In the genomic region with DNA sequence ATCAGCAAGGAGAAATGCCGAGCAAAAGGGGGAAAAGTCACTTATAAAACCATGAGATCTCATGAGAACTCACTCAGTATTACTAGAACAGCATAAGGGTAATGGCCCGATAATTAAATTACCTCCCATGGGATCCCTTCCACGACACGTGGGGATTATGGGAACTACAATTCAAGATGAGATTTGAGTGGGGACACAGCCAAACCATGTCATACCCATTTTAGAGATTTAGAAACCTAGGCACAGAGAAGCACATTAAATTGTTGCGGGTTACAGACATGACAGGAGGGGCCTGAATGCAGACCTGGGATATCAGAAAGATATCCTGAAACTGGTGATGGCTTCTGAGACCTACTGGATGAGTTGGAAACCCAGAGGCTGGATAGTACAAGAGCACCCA, we compare ENCODE assay signal across 17 cellular contexts. TPM values are rescaled to one million over a fixed set of nuclear protein-coding genes. Genes with fewer than 3 reads are reported as not detected.
DNase-seq lines count a peak whose midpoint lies in the region; ATAC-seq and TF ChIP-seq lines count a peak whose summit lies in the region.
"Had no signal": no experiment of that assay in that cellular context is flagged by ENCODE, and none has a peak within 500 bp of the region (broad histone marks: within the 10 kb centered on the region; RNA-seq: fewer than 3 reads in every experiment).

No MANE protein-coding gene starts in this region.

- no peaks in the 10 kb centered on the region for H3K9me3 ChIP-seq in CD8-positive, alpha-beta T cell (ENCODE audit: low read length)
- H3K9me3 ChIP-seq in sigmoid colon, result no peaks in the 10 kb centered on the region
- H3K9me3 ChIP-seq: BE2C had no signal

- 90 to 96% methylated on average over 5 of the region's 5 CpGs for WGBS in sigmoid colon, 2 donors

- DNase-seq in CD8-positive, alpha-beta T cell, result no peak
- DNase-seq in sigmoid colon, result no peak
- DNase-seq in NCI-H345 treated with DMSO at 0.1 percent for 48 hours (lab: John Stamatoyannopoulos, UW; ENCODE audit: unreplicated experiment), result no peak
- DNase-seq in NCI-H146 (lab: John Stamatoyannopoulos, UW), result no peak
- no peak for DNase-seq in GM19240 (ENCODE audit: insufficient read length, low spot score)
- DNase-seq in sciatic nerve (ENCODE audit: low spot score), result no peak
- DNase-seq: activated CD8-positive, alpha-beta T cell treated with anti-CD3 and anti-CD28 coated beads for 36 hours; BE2C; DMS 273 treated with DMSO at 0.1 percent for 48 hours; HCEC 1CT; NCI-H1417 treated with DMSO at 0.1 percent for 48 hours; NCI-H446; stimulated activated CD4-positive, alpha-beta T cell treated with anti-CD3 and anti-CD28 coated beads, Interleukin-2, amount 100 ng/mL, for 48 hours had no signal

- no peaks in the 10 kb centered on the region for H3K27me3 Mint-ChIP-seq in CD8-positive, alpha-beta T cell (ENCODE audit: low read depth)
- H3K27me3 Mint-ChIP-seq in IgD-negative memory B cell, result peaks cover 2% of the 10 kb centered on the region
- no peaks in the 10 kb centered on the region for H3K27me3 Mint-ChIP-seq in dendritic cell treated with granulocyte-macrophage colony-stimulating factor and Interleukin-4, amounts not matched to agents 40 ng/mL and 50 ng/mL, for 4 days
- H3K27me3 Mint-ChIP-seq: activated CD8-positive, alpha-beta T cell treated with anti-CD3 and anti-CD28 coated beads for 36 hours had no signal

- peaks cover 8% of the 10 kb centered on the region for H3K36me3 Mint-ChIP-seq in CD8-positive, alpha-beta T cell
- H3K36me3 Mint-ChIP-seq in IgD-negative memory B cell, result peaks cover 7% of the 10 kb centered on the region
- H3K36me3 Mint-ChIP-seq in dendritic cell treated with granulocyte-macrophage colony-stimulating factor and Interleukin-4, amounts not matched to agents 40 ng/mL and 50 ng/mL, for 4 days (ENCODE audit: low read depth), result peaks cover 26% of the 10 kb centered on the region

- TF ChIP-seq CTCF in CD8-positive, alpha-beta T cell (IDR thresholded peaks at IDR 0.05), result no peak
- TF ChIP-seq CTCF in sigmoid colon (IDR thresholded peaks at IDR 0.05), result no peak

- no peak for TF ChIP-seq POLR2A in sigmoid colon (IDR thresholded peaks at IDR 0.05)

- no peaks in the 10 kb centered on the region for H3K9me3 Mint-ChIP-seq in CD8-positive, alpha-beta T cell
- H3K9me3 Mint-ChIP-seq in IgD-negative memory B cell, result no peaks in the 10 kb centered on the region
- peaks cover 9% of the 10 kb centered on the region for H3K9me3 Mint-ChIP-seq in dendritic cell treated with granulocyte-macrophage colony-stimulating factor and Interleukin-4, amounts not matched to agents 40 ng/mL and 50 ng/mL, for 4 days
- H3K9me3 Mint-ChIP-seq: activated CD8-positive, alpha-beta T cell treated with anti-CD3 and anti-CD28 coated beads for 36 hours; activated T-helper 1 cell treated with anti-CD3 and anti-CD28 coated beads, Interleukin-12 subunit alpha, Interleukin-12 subunit beta, Interleukin-2, Interleukin-4 antibody, amounts not matched to agents 30 ng/mL and 10 ng/mL and 1 ng/mL, durations not matched to agents 14 hours and 24 hours and 36 hours; neural crest cell had no signal

- intact Hi-C loops in CD8-positive, alpha-beta T cell (cut with DNase I, micrococcal nuclease), result no loop called here
- intact Hi-C loops in dendritic cell treated with granulocyte-macrophage colony-stimulating factor and Interleukin-4, amounts not matched to agents 40 ng/mL and 50 ng/mL, for 4 days (cut with micrococcal nuclease), result no loop called here
- intact Hi-C loops in sigmoid colon (cut with DNase I) (no loop called here), sciatic nerve (cut with DNase I) (no loop called here)

- no peaks in the 10 kb centered on the region for H3K27me3 ChIP-seq in CD8-positive, alpha-beta T cell (ENCODE audit: insufficient read depth, low read length)
- no peaks in the 10 kb centered on the region for H3K27me3 ChIP-seq in sigmoid colon
- H3K27me3 ChIP-seq: BE2C had no signal

- no peaks in the 10 kb centered on the region for H3K36me3 ChIP-seq in CD8-positive, alpha-beta T cell (ENCODE audit: insufficient read depth, low read length)
- no peaks in the 10 kb centered on the region for H3K36me3 ChIP-seq in sigmoid colon
- H3K36me3 ChIP-seq: BE2C had no signal

- CTCF ChIA-PET in CD8-positive, alpha-beta T cell (lab: Charles Lee), result no interaction called here

- H3K4me3 Mint-ChIP-seq in CD8-positive, alpha-beta T cell, result no peak overlapping the region
- H3K4me3 Mint-ChIP-seq in IgD-negative memory B cell, result peak overlapping the region in 2 of 4 donors; percentile 11 to 72
- H3K4me3 Mint-ChIP-seq in dendritic cell treated with granulocyte-macrophage colony-stimulating factor and Interleukin-4, amounts not matched to agents 40 ng/mL and 50 ng/mL, for 4 days, result no peak overlapping the region
- H3K4me3 Mint-ChIP-seq: activated CD8-positive, alpha-beta T cell treated with anti-CD3 and anti-CD28 coated beads for 36 hours; activated T-helper 1 cell treated with anti-CD3 and anti-CD28 coated beads, Interleukin-12 subunit alpha, Interleukin-12 subunit beta, Interleukin-2, Interleukin-4 antibody, amounts not matched to agents 30 ng/mL and 10 ng/mL and 1 ng/mL, durations not matched to agents 14 hours and 24 hours and 36 hours; neural crest cell had no signal

- H3K27ac ChIP-seq in CD8-positive, alpha-beta T cell (ENCODE audit: low read depth, low read length), result no peak overlapping the region
- peak overlapping the region in 3 of 4 donors; percentile 16 to 71 (median 63) for H3K27ac ChIP-seq in sigmoid colon

- H3K4me1 ChIP-seq in CD8-positive, alpha-beta T cell (ENCODE audit: insufficient read depth, low read length), result peaks cover 19% of the 10 kb centered on the region
- H3K4me1 ChIP-seq in sigmoid colon, result peaks cover 0 to 68% (median 55%) of the 10 kb centered on the region in 4 donors

- H3K27ac Mint-ChIP-seq in CD8-positive, alpha-beta T cell, result peak overlapping the region; percentile 5
- H3K27ac Mint-ChIP-seq in IgD-negative memory B cell, result peak overlapping the region in 2 of 3 donors; percentile 18 to 71
- H3K27ac Mint-ChIP-seq in dendritic cell treated with granulocyte-macrophage colony-stimulating factor and Interleukin-4, amounts not matched to agents 40 ng/mL and 50 ng/mL, for 4 days, result peak overlapping the region; percentile 30
- H3K27ac Mint-ChIP-seq: activated CD8-positive, alpha-beta T cell treated with anti-CD3 and anti-CD28 coated beads for 36 hours; activated T-helper 1 cell treated with anti-CD3 and anti-CD28 coated beads, Interleukin-12 subunit alpha, Interleukin-12 subunit beta, Interleukin-2, Interleukin-4 antibody, amounts not matched to agents 30 ng/mL and 10 ng/mL and 1 ng/mL, durations not matched to agents 14 hours and 24 hours and 36 hours had no signal

- POLR2A ChIA-PET in CD8-positive, alpha-beta T cell (lab: Charles Lee), result interaction anchor here (0.8 kb wide), 1 partner anchor 20 kb away, joined by 3 read pairs; a partner anchor contains a TSS

- TF ChIP-seq EP300 in sigmoid colon (IDR thresholded peaks at IDR 0.05), result no peak

- no peak overlapping the region for H3K4me3 ChIP-seq in CD8-positive, alpha-beta T cell (ENCODE audit: low read depth, low read length)
- H3K4me3 ChIP-seq in sigmoid colon, result no peak overlapping the region

- no peak for ATAC-seq in CD8-positive, alpha-beta T cell
- ATAC-seq in sciatic nerve, result no peak
- ATAC-seq: activated CD8-positive, alpha-beta T cell treated with anti-CD3 and anti-CD28 coated beads for 36 hours had no signal

- peaks cover 73% of the 10 kb centered on the region for H3K4me1 Mint-ChIP-seq in CD8-positive, alpha-beta T cell (ENCODE audit: low read depth)
- H3K4me1 Mint-ChIP-seq in IgD-negative memory B cell, result peaks cover 64 to 83% (median 80%) of the 10 kb centered on the region in 3 donors
- H3K4me1 Mint-ChIP-seq in dendritic cell treated with granulocyte-macrophage colony-stimulating factor and Interleukin-4, amounts not matched to agents 40 ng/mL and 50 ng/mL, for 4 days (ENCODE audit: low read depth), result peaks cover 76% of the 10 kb centered on the region

RNA-seq across cellular contexts. Expression of a gene that starts 20.1 kb away (rescaled TPM):
- 10 to 100 TPM; 53.8 to 62.8 TPM for total RNA-seq in CD8-positive, alpha-beta T cell
- 153 TPM for polyA plus RNA-seq in IgD-negative memory B cell
- 10 to 100 TPM; 27.1 to 44.3 (median 35.5) TPM for total RNA-seq in sigmoid colon
- polyA plus RNA-seq in sigmoid colon, result 10 to 100 TPM; 46.8 to 55.6 (median 50.6) TPM
- total RNA-seq in sciatic nerve, result 130 TPM
